19 cellular contexts compared by ENCODE assay signal in the genomic region with DNA sequence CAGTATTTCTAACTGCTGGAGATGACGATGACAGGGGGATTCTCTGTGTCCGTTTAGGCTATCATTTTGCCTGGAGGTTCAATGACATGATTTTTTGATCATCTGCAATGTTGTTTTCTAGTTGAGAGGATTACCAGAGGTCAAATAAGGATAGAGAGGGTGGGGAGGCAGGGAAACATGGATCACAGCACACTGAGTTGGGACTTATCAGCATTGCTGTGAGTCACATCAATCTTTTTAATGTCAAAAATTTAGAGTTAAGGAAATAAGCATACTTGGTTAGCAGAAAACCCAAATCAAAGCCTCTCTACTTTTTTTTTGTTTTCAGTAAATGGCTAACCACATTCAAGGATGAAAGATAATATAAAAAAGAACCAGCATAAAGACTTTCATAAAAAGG. TPM values are rescaled to one million over a fixed set of nuclear protein-coding genes. Genes with fewer than 3 reads are reported as not detected.
DNase-seq lines count a peak whose midpoint lies in the region; TF ChIP-seq lines count a peak whose summit lies in the region.
"Had no signal": no experiment of that assay in that cellular context is flagged by ENCODE, and none has a peak within 500 bp of the region (broad histone marks: within the 10 kb centered on the region; RNA-seq: fewer than 3 reads in every experiment).

No MANE protein-coding gene starts in this region.

- H3K36me3 ChIP-seq in WERI-Rb-1 (no peaks in the 10 kb centered on the region), Peyer's patch (no peaks in the 10 kb centered on the region)

- H3K9me3 ChIP-seq in WERI-Rb-1 (ENCODE audit: severe bottlenecking) (no peaks in the 10 kb centered on the region), Peyer's patch (no peaks in the 10 kb centered on the region)

- no peak overlapping the region for H3K4me3 Mint-ChIP-seq in type B pancreatic cell
- H3K4me3 Mint-ChIP-seq: CD14-positive monocyte had no signal

- H3K4me3 ChIP-seq in WERI-Rb-1 (ENCODE audit: low read depth, low read length) (no peak overlapping the region), fibroblast of mammary gland (ENCODE audit: control insufficient read depth, low read depth, low read length) (no peak overlapping the region), Peyer's patch (no peak overlapping the region)

- H3K4me1 ChIP-seq in Peyer's patch, result no peaks in the 10 kb centered on the region

- peak overlapping the region; percentile 19 for H3K27ac Mint-ChIP-seq in type B pancreatic cell
- H3K27ac Mint-ChIP-seq: CD14-positive monocyte had no signal

- no peak for TF ChIP-seq POLR2A in Peyer's patch (IDR thresholded peaks at IDR 0.05)

- peaks cover 5% of the 10 kb centered on the region for H3K9me3 Mint-ChIP-seq in type B pancreatic cell

- no peaks in the 10 kb centered on the region for H3K36me3 Mint-ChIP-seq in type B pancreatic cell
- H3K36me3 Mint-ChIP-seq: CD14-positive monocyte had no signal

- H3K27ac ChIP-seq in WERI-Rb-1 (no peak overlapping the region), Peyer's patch (no peak overlapping the region)
- H3K27ac ChIP-seq: 22Rv1 had no signal

- H3K4me1 Mint-ChIP-seq in type B pancreatic cell (ENCODE audit: unreplicated experiment), result peaks cover 6% of the 10 kb centered on the region
- H3K4me1 Mint-ChIP-seq: CD14-positive monocyte had no signal

- peaks cover 2% of the 10 kb centered on the region for H3K27me3 Mint-ChIP-seq in type B pancreatic cell

- H3K27me3 ChIP-seq in WERI-Rb-1 (ENCODE audit: insufficient read depth, low read depth, severe bottlenecking), result no peaks in the 10 kb centered on the region
- H3K27me3 ChIP-seq in Peyer's patch, result no peaks in the 10 kb centered on the region

- TF ChIP-seq CTCF in WERI-Rb-1 (IDR thresholded peaks at IDR 0.05; ENCODE audit: low read depth, low read length), result no peak
- TF ChIP-seq CTCF in fibroblast of mammary gland (conservative IDR thresholded peaks at IDR 0.05; ENCODE audit: control insufficient read depth, insufficient read depth, low read depth, low read length), result no peak
- no peak for TF ChIP-seq CTCF in type B pancreatic cell (conservative IDR thresholded peaks at IDR 0.05)
- no peak for TF ChIP-seq CTCF in Peyer's patch (IDR thresholded peaks at IDR 0.05)

- DNase-seq in DMS 273 (lab: John Stamatoyannopoulos, UW; ENCODE audit: unreplicated experiment), result peak; percentile 8
- no peak for DNase-seq in DMS 273 treated with DMSO at 0.1 percent for 48 hours (lab: John Stamatoyannopoulos, UW)
- peak; percentile 11 for DNase-seq in WERI-Rb-1
- DNase-seq in fibroblast of mammary gland (ENCODE audit: low read depth), result peak; percentile 34
- DNase-seq in type B pancreatic cell (ENCODE audit: extremely low spot score, unreplicated experiment), result no peak
- DNase-seq in Peyer's patch, result no peak
- no peak for DNase-seq in glomerular visceral epithelial cell (ENCODE audit: extremely low spot score)
- DNase-seq in NCI-H128 (lab: John Stamatoyannopoulos, UW; ENCODE audit: unreplicated experiment), result no peak
- DNase-seq: EL; NCI-H1105 treated with DMSO at 0.1 percent for 48 hours; NCI-H187 treated with DMSO at 0.1 percent for 48 hours; NCI-H2171; NCI-H446; NCI-H69; NK-92 treated with Interleukin-12 subunit alpha and Interleukin-12 subunit beta, amount 100 ng/mL, for 24 hours; SHP77 had no signal

RNA-seq across cellular contexts. Expression of a gene that starts 43.0 kb away (rescaled TPM):
- not detected in 2 replicates for total RNA-seq in type B pancreatic cell (ENCODE audit: low replicate concordance)
- total RNA-seq in Peyer's patch, result not detected
- total RNA-seq: LHCN-M2 had no signal

Comparison
In these comparisons a context has a peak if more than half of its experiments do, and no peak if none do; other contexts are left out.
1. DNase-seq: peak in DMS 273 (single experiment), WERI-Rb-1 (single experiment) and fibroblast of mammary gland (single experiment); none in DMS 273 treated with DMSO at 0.1 percent for 48 hours (single experiment), type B pancreatic cell (single experiment), Peyer's patch (0 of 3), glomerular visceral epithelial cell (single experiment) and NCI-H128 (single experiment).